22 cellular contexts compared by ENCODE assay signal in the genomic region with DNA sequence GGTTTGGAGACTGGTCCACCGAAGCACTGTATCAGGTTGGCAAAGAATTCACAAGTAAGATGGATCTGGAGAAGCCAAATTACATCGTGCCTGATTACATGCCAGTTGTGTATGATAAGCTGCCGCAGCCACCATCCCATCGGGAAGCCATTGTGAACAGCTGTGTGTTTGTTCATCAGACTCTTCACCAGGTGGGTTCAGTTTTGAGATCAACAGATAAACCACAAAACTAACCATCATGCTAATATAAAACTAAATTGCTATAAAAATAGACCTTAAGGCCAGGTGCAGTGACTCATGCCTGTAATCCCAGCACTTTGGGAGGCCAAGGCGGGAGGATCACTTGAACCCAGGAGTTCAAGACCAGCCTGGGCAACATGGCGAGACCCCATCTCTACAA. TPM values are rescaled to one million over a fixed set of nuclear protein-coding genes. Genes with fewer than 3 reads are reported as not detected.
DNase-seq lines count a peak whose midpoint lies in the region; TF ChIP-seq lines count a peak whose summit lies in the region.
"Had no signal": no experiment of that assay in that cellular context is flagged by ENCODE, and none has a peak within 500 bp of the region (broad histone marks: within the 10 kb centered on the region; RNA-seq: fewer than 3 reads in every experiment).

No MANE protein-coding gene starts in this region.

- no peaks in the 10 kb centered on the region for H3K9me3 ChIP-seq in adipocyte (ENCODE audit: control insufficient read depth, low read length)
- no peaks in the 10 kb centered on the region for H3K9me3 ChIP-seq in mesenchymal stem cell (ENCODE audit: control insufficient read depth, low read length)
- H3K9me3 ChIP-seq in spleen: no peaks in the 10 kb centered on the region
- H3K9me3 ChIP-seq: esophagus muscularis mucosa, gastrocnemius medialis, prostate gland, thyroid gland had no signal

- no peak overlapping the region for H3K18ac ChIP-seq in mesenchymal stem cell (ENCODE audit: low read depth in 1 of 2, low read length in 2 of 2)

- H3K27ac ChIP-seq in mesenchymal stem cell (ENCODE audit: low read length, poor library complexity, severe bottlenecking) (peak overlapping the region; percentile 8), spleen (no peak overlapping the region)
- H3K27ac ChIP-seq: gastrocnemius medialis, prostate gland, thyroid gland, VCaP had no signal

- H2AFZ ChIP-seq in mesenchymal stem cell (ENCODE audit: low read depth, low read length): no peak overlapping the region

- no peak overlapping the region for H2BK12ac ChIP-seq in mesenchymal stem cell (ENCODE audit: low read length in 2 of 2)

- intact Hi-C loops in spleen (cut with DNase I; ENCODE audit: low total_unique reads): no loop called here

- no peak for TF ChIP-seq CTCF in spleen (IDR thresholded peaks at IDR 0.05 in 8 of 11, conservative IDR thresholded peaks at IDR 0.05 in 3 of 11)

- H3K79me1 ChIP-seq in mesenchymal stem cell (replicated peaks; ENCODE audit: low read length, poor library complexity, severe bottlenecking): peaks cover 22% of the 10 kb centered on the region

- H2BK5ac ChIP-seq in mesenchymal stem cell (ENCODE audit: low read depth, low read length, poor library complexity, severe bottlenecking): no peak overlapping the region

- H3K4me1 ChIP-seq in adipocyte (ENCODE audit: control insufficient read depth, insufficient read depth, low read length) (peaks cover 25% of the 10 kb centered on the region), mesenchymal stem cell (ENCODE audit: control insufficient read depth, insufficient read depth, low read depth, low read length) (peaks cover 12% of the 10 kb centered on the region), spleen (no peaks in the 10 kb centered on the region)
- H3K4me1 ChIP-seq: esophagus muscularis mucosa, gastrocnemius medialis, prostate gland, thyroid gland had no signal

- H4K8ac ChIP-seq in mesenchymal stem cell (ENCODE audit: low read length): no peak overlapping the region

- H3K4me2 ChIP-seq in mesenchymal stem cell (ENCODE audit: low read length, poor library complexity, severe bottlenecking): no peak overlapping the region

- peaks cover 95% of the 10 kb centered on the region for H3K36me3 ChIP-seq in adipocyte (ENCODE audit: control insufficient read depth, insufficient read depth, low read length, severe bottlenecking)
- peaks cover 68 to 96% of the 10 kb centered on the region in 2 experiments for H3K36me3 ChIP-seq in mesenchymal stem cell (ENCODE audit: control insufficient read depth in 1 of 2, insufficient read depth in 2 of 2, low read depth in 1 of 2, low read length in 2 of 2)
- H3K36me3 ChIP-seq in spleen: peaks cover 9 to 100% (median 100%) of the 10 kb centered on the region in 6 donors

- H4K91ac ChIP-seq in mesenchymal stem cell (ENCODE audit: low read length): no peak overlapping the region

- H3K14ac ChIP-seq in mesenchymal stem cell (ENCODE audit: low read length in 2 of 2): no peak overlapping the region

- no peak overlapping the region for H3K4ac ChIP-seq in mesenchymal stem cell (ENCODE audit: low read depth in 1 of 2, low read length in 2 of 2)

- no peak overlapping the region for H2AK5ac ChIP-seq in mesenchymal stem cell (ENCODE audit: low read length, severe bottlenecking)

- whole genome bisulfite sequencing in mesenchymal stem cell: 94% methylated on average over 5 of the region's 6 CpGs
- WGBS in spleen, 5 donors: 92 to 95% (median 93%) methylated on average over 6 of the region's 6 CpGs

- H3K9ac ChIP-seq in adipocyte (ENCODE audit: low read length) (peak overlapping the region; percentile 45), mesenchymal stem cell (ENCODE audit: low read length) (no peak overlapping the region)

- H3K27me3 ChIP-seq in adipocyte (replicated peaks; ENCODE audit: control insufficient read depth, insufficient read depth, low read length) (no peaks in the 10 kb centered on the region), mesenchymal stem cell (ENCODE audit: control insufficient read depth in 1 of 2, insufficient read depth in 1 of 2, low read length in 2 of 2) (no peaks in the 10 kb centered on the region), spleen (replicated peaks in 1 of 7) (no peaks in the 10 kb centered on the region)
- H3K27me3 ChIP-seq: esophagus muscularis mucosa, gastrocnemius medialis, thyroid gland had no signal

- H3K23ac ChIP-seq in mesenchymal stem cell (ENCODE audit: low read length in 2 of 2): no peak overlapping the region

- H2BK15ac ChIP-seq in mesenchymal stem cell (ENCODE audit: low read depth, poor library complexity, severe bottlenecking): no peak overlapping the region

- peak; percentile 36 for DNase-seq in A172 (ENCODE audit: low spot score)
- peak; percentile 73 for DNase-seq in Jurkat, Clone E6-1 (ENCODE audit: low read depth, low spot score)
- no peak for DNase-seq in adipocyte (ENCODE audit: low read depth)
- no peak for DNase-seq in mesenchymal stem cell
- no peak for DNase-seq in spleen
- no peak for DNase-seq in NCI-H82 (lab: John Stamatoyannopoulos, UW)
- no peak for DNase-seq in AG08396 (ENCODE audit: low spot score)
- DNase-seq in HUDEP-2 (lab: John Stamatoyannopoulos, UW; ENCODE audit: unreplicated experiment in 76 of 76): no peak
- DNase-seq: activated CD4-positive, alpha-beta T cell treated with anti-CD3 and anti-CD28 coated beads for 48 hours; activated CD8-positive, alpha-beta memory T cell treated with anti-CD3 and anti-CD28 coated beads for 24 hours; activated T-cell treated with anti-CD3 and anti-CD28 coated beads, Interleukin-2, amount 50 U/mL, for 1 hour; anterior cingulate cortex; endodermal cell; gastrocnemius medialis; naive B cell; NCI-H146; NCI-H446; thyroid gland had no signal

- no peak for TF ChIP-seq POLR2A in spleen (IDR thresholded peaks at IDR 0.05)

- no peak overlapping the region for H2BK120ac ChIP-seq in mesenchymal stem cell (ENCODE audit: low read depth, low read length)

- H3K4me3 ChIP-seq in Jurkat, Clone E6-1 (ENCODE audit: low read length): no peak overlapping the region
- H3K4me3 ChIP-seq in adipocyte (ENCODE audit: low read length) (no peak overlapping the region), mesenchymal stem cell (ENCODE audit: insufficient read depth in 1 of 2, low read depth in 1 of 2, low read length in 2 of 2) (no peak overlapping the region), spleen (no peak overlapping the region)
- H3K4me3 ChIP-seq: esophagus muscularis mucosa, gastrocnemius medialis, K562, prostate gland, thyroid gland had no signal

RNA-seq across cellular contexts. Expression of gene HSP90AA1, which starts 58.9 kb away (rescaled TPM):
- total RNA-seq in A172 (2014; rRNA removed; shearing (Covaris generic)): 404 and 642 TPM in 2 replicates
- polyA plus RNA-seq in Jurkat, Clone E6-1 (2012; ENCODE audit: insufficient read depth, insufficient read length): 1,401 TPM
- 430 TPM for polyA plus RNA-seq in mesenchymal stem cell (2013, experiment 1 of 2)
- 432 TPM for polyA plus RNA-seq in mesenchymal stem cell (2013, experiment 2 of 2)
- total RNA-seq in spleen: 100 to 1,000 TPM; 162 to 395 (median 240) TPM
- 100 to 1,000 TPM in 2 of 3 donors, 10 to 100 TPM in 1; 98.3 to 178 (median 139) TPM for polyA plus RNA-seq in spleen

Comparison
In these comparisons a context has a peak if more than half of its experiments do, and no peak if none do; other contexts are left out.
1. DNase-seq: peak in A172 (single experiment) and Jurkat, Clone E6-1 (single experiment); none in adipocyte (single experiment), mesenchymal stem cell (single experiment), spleen (single experiment), NCI-H82 (single experiment), AG08396 (single experiment) and HUDEP-2 (0 of 76).